2 cellular contexts compared by ENCODE assay signal in the genomic region with DNA sequence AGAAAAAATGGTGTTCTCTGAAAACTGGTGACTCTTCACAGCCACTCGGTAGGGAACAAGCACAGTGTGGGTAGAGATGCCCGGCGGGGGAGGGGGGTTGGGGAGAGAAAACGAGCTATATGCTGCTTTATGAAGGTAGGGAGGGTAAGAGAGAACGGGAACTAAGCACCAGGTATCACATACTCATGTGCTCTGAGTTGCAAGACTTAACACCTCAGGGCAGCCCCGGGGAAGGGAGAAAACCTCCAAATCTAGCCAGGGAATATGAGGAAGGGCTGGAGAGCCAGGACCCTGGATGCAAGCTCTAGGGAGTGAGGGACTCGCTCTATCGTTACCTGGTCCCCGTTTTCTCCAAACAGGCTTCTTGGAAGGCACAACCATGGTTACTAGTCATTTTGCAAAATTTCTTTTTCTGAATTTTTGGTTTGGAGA.
TF ChIP-seq lines count a peak whose summit lies in the region.

No MANE protein-coding gene starts in this region.

TF ChIP-seq in SK-N-SH, 30 proteins besides CTCF, POLR2A, EP300 and RAD21 (continued from another document):
- TF ChIP-seq, protein P1, sequence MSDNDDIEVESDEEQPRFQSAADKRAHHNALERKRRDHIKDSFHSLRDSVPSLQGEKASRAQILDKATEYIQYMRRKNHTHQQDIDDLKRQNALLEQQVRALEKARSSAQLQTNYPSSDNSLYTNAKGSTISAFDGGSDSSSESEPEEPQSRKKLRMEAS (IDR thresholded peaks at IDR 0.05; ENCODE audit: low read depth), result no peak
- TF ChIP-seq CHD2 (IDR thresholded peaks at IDR 0.05; ENCODE audit: low read length, partially characterized antibody) (no peak), ELF1 (IDR thresholded peaks at IDR 0.05) (no peak), MXI1 (IDR thresholded peaks at IDR 0.05; ENCODE audit: low read depth, low read length) (no peak), TEAD4 (IDR thresholded peaks at IDR 0.05; ENCODE audit: borderline replicate concordance, insufficient read depth) (no peak), NRF1 (IDR thresholded peaks at IDR 0.05; ENCODE audit: low read depth, low read length) (no peak), GABPA (IDR thresholded peaks at IDR 0.05; ENCODE audit: low read depth) (no peak), JUND (IDR thresholded peaks at IDR 0.05) (no peak), EZH2phosphoT487 (IDR thresholded peaks at IDR 0.05; ENCODE audit: borderline replicate concordance, low read depth) (no peak), FOSL2 (IDR thresholded peaks at IDR 0.05; ENCODE audit: borderline replicate concordance, low read depth) (no peak)
- TF ChIP-seq, protein P2, sequence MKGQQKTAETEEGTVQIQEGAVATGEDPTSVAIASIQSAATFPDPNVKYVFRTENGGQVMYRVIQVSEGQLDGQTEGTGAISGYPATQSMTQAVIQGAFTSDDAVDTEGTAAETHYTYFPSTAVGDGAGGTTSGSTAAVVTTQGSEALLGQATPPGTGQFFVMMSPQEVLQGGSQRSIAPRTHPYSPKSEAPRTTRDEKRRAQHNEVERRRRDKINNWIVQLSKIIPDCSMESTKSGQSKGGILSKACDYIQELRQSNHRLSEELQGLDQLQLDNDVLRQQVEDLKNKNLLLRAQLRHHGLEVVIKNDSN (IDR thresholded peaks at IDR 0.05; ENCODE audit: borderline replicate concordance, low read depth), result no peak
TF ChIP-seq in SK-N-SH: peak in this region for 0.

TF ChIP-seq in SK-N-SH treated with all-trans-retinoic acid at 6 μM for 48 hours, 23 proteins besides CTCF, POLR2A, EP300 and RAD21 (continued from another document):
- TF ChIP-seq, protein P3, sequence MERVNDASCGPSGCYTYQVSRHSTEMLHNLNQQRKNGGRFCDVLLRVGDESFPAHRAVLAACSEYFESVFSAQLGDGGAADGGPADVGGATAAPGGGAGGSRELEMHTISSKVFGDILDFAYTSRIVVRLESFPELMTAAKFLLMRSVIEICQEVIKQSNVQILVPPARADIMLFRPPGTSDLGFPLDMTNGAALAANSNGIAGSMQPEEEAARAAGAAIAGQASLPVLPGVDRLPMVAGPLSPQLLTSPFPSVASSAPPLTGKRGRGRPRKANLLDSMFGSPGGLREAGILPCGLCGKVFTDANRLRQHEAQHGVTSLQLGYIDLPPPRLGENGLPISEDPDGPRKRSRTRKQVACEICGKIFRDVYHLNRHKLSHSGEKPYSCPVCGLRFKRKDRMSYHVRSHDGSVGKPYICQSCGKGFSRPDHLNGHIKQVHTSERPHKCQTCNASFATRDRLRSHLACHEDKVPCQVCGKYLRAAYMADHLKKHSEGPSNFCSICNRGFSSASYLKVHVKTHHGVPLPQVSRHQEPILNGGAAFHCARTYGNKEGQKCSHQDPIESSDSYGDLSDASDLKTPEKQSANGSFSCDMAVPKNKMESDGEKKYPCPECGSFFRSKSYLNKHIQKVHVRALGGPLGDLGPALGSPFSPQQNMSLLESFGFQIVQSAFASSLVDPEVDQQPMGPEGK (CRISPR knock-in tag; IDR thresholded peaks at IDR 0.05; ENCODE audit: borderline replicate concordance), result no peak
